Comparison of ENCODE assay signal across 18 cellular contexts in genomic region chr11:21888814-21889213, GRCh38.
DNase-seq lines count a peak whose midpoint lies in the region; TF ChIP-seq lines count a peak whose summit lies in the region.
"Had no signal": no experiment of that assay in that cellular context is flagged by ENCODE, and none has a peak within 500 bp of the region (broad histone marks: within the 10 kb centered on the region; RNA-seq: fewer than 3 reads in every experiment).

No MANE protein-coding gene starts in this region.

- H3K36me3 ChIP-seq in A673 (ENCODE audit: insufficient read depth, low read length, poor library complexity, severe bottlenecking), result no peaks in the 10 kb centered on the region

- H3K4me3 ChIP-seq in A673 (ENCODE audit: low read depth, low read length, poor library complexity, severe bottlenecking), result no peak overlapping the region
- no peak overlapping the region for H3K4me3 ChIP-seq in choroid plexus epithelial cell (ENCODE audit: low read depth, low read length)

- CTCF ChIA-PET in A673 (lab: Charles Lee), result no interaction called here

- no peak overlapping the region for H3K27ac ChIP-seq in A673 (ENCODE audit: low read depth, low read length, poor library complexity, severe bottlenecking)

- H3K27me3 ChIP-seq in A673 (replicated peaks; ENCODE audit: insufficient read depth, low read depth, low read length, poor library complexity), result no peaks in the 10 kb centered on the region

- DNase-seq in A673 (ENCODE audit: low spot score) (peak; percentile 86), NOMO-1 (lab: John Stamatoyannopoulos, UW; ENCODE audit: unreplicated experiment in 2 of 2) (peak; percentile 19 to 39), choroid plexus epithelial cell (ENCODE audit: low read depth) (peak; percentile 12), non-pigmented ciliary epithelial cell (ENCODE audit: low read depth) (peak; percentile 9), GM10266 (ENCODE audit: extremely low spot score) (no peak), activated T-cell treated with anti-CD3 and anti-CD28 coated beads for 4 hours (no peak), GM20000 (ENCODE audit: low spot score) (no peak)
- no peak for DNase-seq in activated naive CD4-positive, alpha-beta T cell treated with Interleukin-2 at 50 U/mL for 16 hours
- DNase-seq: activated CD4-positive, alpha-beta T cell treated with anti-CD3 and anti-CD28 coated beads, Interleukin-2, amount 50 U/mL, for 1 hour; CD8-positive, alpha-beta memory T cell; GOT3; KG1; naive B cell; NCI-H1417; NK-92 treated with Interleukin-12 subunit alpha and Interleukin-12 subunit beta, amount 100 ng/mL, for 24 hours; SIG-M5; stimulated activated naive CD8-positive, alpha-beta T cell treated with anti-CD3 and anti-CD28 coated beads, Interleukin-15, Interleukin-2, amounts not matched to agents 100 U/mL and 50 U/mL, for 24 hours; T-helper 9 cell had no signal

- H3K9me3 ChIP-seq in A673 (ENCODE audit: low read depth, low read length, poor library complexity, severe bottlenecking), result peaks cover 4% of the 10 kb centered on the region

- POLR2A ChIA-PET in A673 (lab: Charles Lee; ENCODE audit: low non-redundant PET), result no interaction called here

- no peak for TF ChIP-seq CTCF in A673 (conservative IDR thresholded peaks at IDR 0.05; ENCODE audit: low read depth, low read length)
- TF ChIP-seq CTCF in choroid plexus epithelial cell (conservative IDR thresholded peaks at IDR 0.05; ENCODE audit: low read depth, low read length), result no peak
- no peak for TF ChIP-seq CTCF in GM10266 (IDR thresholded peaks at IDR 0.05; ENCODE audit: control insufficient read depth, insufficient read depth, low read depth, missing control alignments)
- no peak for TF ChIP-seq CTCF in GM20000 (IDR thresholded peaks at IDR 0.05; ENCODE audit: extremely low read depth, missing control alignments)

- peaks cover 36% of the 10 kb centered on the region for H3K4me1 ChIP-seq in A673 (ENCODE audit: insufficient read depth, low read length, poor library complexity, severe bottlenecking)

- BruUV-seq in A673 (replicated peaks; lab: Mats Ljungman, UMichigan), result no TSS peak

- intact Hi-C loops in A673 (cut with micrococcal nuclease; ENCODE audit: unreplicated experiment), result no loop called here

Comparison
In these comparisons a context has a peak if more than half of its experiments do, and no peak if none do; other contexts are left out.
1. DNase-seq: peak in A673 (single experiment), NOMO-1 (2 of 2), choroid plexus epithelial cell (single experiment) and non-pigmented ciliary epithelial cell (single experiment); none in activated naive CD4-positive, alpha-beta T cell treated with Interleukin-2 at 50 U/mL for 16 hours (single experiment), GM10266 (single experiment), activated T-cell treated with anti-CD3 and anti-CD28 coated beads for 4 hours (single experiment) and GM20000 (single experiment).